ENCODE assay signal across 1 cellular context in the genomic region with DNA sequence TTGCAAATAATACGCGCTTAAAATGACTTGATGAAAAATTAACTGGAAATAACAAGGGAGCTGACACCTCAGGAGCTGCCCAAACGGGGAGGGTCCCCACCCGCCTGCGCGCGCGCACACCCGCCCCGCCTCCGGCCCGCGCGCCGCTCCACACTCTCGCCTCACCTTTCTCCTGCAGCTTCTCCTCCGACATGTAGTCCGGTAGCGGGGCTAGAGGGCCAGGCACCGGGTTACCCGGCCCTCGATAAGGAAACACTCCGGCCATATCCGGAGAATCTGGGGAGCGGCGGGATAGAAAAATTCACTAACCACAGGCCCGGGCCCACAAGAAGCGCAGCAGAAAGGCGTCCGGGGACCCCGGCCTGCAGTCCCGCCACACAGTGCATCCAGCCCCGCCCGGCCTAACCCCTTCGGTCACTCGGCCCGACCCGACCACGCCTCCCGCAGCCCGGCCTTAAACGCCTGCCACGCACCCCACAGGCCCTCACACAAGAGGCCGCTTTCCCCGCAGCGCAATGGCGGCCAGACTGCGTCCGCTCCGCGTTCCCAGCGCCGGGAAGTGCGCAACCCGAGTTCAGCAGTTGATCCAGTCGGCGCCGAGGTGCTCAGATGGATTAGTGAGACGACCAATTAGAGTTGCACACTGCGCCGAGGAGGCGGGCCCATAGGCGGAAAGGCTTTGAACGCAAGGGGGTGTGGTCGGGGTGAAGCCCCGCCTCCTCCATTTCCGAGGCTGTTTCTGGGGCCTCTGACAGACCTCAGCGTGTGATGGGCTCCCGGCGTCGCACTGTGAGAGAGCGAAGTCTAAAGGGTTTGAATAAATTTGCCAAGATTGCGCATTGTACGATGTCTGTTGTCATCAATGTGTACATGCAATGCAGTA.
A peak's percentile ranks its signal among the peaks of the same experiment; 100 is the strongest.
TF ChIP-seq lines count a peak whose summit lies in the region.

PRPF8 (minus strand) TSS at position 561 of the 883 bp plus-strand sequence; CDS start at position 265, 296 bp downstream.

TF ChIP-seq in K562, 482 proteins besides CTCF, POLR2A, EP300 and RAD21 (continued from another document):
- TF ChIP-seq, protein P1, sequence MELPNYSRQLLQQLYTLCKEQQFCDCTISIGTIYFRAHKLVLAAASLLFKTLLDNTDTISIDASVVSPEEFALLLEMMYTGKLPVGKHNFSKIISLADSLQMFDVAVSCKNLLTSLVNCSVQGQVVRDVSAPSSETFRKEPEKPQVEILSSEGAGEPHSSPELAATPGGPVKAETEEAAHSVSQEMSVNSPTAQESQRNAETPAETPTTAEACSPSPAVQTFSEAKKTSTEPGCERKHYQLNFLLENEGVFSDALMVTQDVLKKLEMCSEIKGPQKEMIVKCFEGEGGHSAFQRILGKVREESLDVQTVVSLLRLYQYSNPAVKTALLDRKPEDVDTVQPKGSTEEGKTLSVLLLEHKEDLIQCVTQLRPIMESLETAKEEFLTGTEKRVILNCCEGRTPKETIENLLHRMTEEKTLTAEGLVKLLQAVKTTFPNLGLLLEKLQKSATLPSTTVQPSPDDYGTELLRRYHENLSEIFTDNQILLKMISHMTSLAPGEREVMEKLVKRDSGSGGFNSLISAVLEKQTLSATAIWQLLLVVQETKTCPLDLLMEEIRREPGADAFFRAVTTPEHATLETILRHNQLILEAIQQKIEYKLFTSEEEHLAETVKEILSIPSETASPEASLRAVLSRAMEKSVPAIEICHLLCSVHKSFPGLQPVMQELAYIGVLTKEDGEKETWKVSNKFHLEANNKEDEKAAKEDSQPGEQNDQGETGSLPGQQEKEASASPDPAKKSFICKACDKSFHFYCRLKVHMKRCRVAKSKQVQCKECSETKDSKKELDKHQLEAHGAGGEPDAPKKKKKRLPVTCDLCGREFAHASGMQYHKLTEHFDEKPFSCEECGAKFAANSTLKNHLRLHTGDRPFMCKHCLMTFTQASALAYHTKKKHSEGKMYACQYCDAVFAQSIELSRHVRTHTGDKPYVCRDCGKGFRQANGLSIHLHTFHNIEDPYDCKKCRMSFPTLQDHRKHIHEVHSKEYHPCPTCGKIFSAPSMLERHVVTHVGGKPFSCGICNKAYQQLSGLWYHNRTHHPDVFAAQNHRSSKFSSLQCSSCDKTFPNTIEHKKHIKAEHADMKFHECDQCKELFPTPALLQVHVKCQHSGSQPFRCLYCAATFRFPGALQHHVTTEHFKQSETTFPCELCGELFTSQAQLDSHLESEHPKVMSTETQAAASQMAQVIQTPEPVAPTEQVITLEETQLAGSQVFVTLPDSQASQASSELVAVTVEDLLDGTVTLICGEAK (IDR thresholded peaks at IDR 0.05) = peak; percentile 89
- TF ChIP-seq, protein P1 (CRISPR knock-in tag; IDR thresholded peaks at IDR 0.05) = no peak
- TF ChIP-seq SOX6 (IDR thresholded peaks at IDR 0.05) = 0 out of 2 replicates have a peak, but pooled peaks have one; percentile 15
- peak; percentile 92; the same call in 1 of the 2 replicates for TF ChIP-seq ZNF24 (IDR thresholded peaks at IDR 0.05)
- no peak for TF ChIP-seq HDAC3 (IDR thresholded peaks at IDR 0.05; ENCODE audit: borderline replicate concordance, partially characterized antibody)
- peak; percentile 58 for TF ChIP-seq TBP (optimal IDR thresholded peaks at IDR 0.05; ENCODE audit: low read depth, low read length)
- TF ChIP-seq HNRNPLL (IDR thresholded peaks at IDR 0.05; ENCODE audit: low read depth, low read length, poor library complexity, severe bottlenecking) = peak; percentile 100
- TF ChIP-seq POLR2AphosphoS5 (IDR thresholded peaks at IDR 0.05; ENCODE audit: control insufficient read depth, insufficient read depth, low read depth, low read length) = peak; percentile 71; the same call in 1 of the 2 replicates
- TF ChIP-seq ZNF324 (CRISPR knock-in tag; IDR thresholded peaks at IDR 0.05) = no peak
- TF ChIP-seq CHCHD3 (CRISPR knock-in tag; IDR thresholded peaks at IDR 0.05) = no peak
- TF ChIP-seq DMBX1 (CRISPR knock-in tag; IDR thresholded peaks at IDR 0.05; ENCODE audit: borderline replicate concordance) = no peak
- TF ChIP-seq NR2C2 (CRISPR knock-in tag; IDR thresholded peaks at IDR 0.05) = no peak
- TF ChIP-seq NR2C2 (tag; IDR thresholded peaks at IDR 0.05) = peak; percentile 82
- TF ChIP-seq ZNF699 (CRISPR knock-in tag; IDR thresholded peaks at IDR 0.05; ENCODE audit: insufficient replicate concordance) = no peak
- TF ChIP-seq TEAD1 (CRISPR knock-in tag; IDR thresholded peaks at IDR 0.05) = no peak
- TF ChIP-seq, protein P2, sequence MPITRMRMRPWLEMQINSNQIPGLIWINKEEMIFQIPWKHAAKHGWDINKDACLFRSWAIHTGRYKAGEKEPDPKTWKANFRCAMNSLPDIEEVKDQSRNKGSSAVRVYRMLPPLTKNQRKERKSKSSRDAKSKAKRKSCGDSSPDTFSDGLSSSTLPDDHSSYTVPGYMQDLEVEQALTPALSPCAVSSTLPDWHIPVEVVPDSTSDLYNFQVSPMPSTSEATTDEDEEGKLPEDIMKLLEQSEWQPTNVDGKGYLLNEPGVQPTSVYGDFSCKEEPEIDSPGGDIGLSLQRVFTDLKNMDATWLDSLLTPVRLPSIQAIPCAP (CRISPR knock-in tag; IDR thresholded peaks at IDR 0.05; ENCODE audit: borderline replicate concordance) = no peak
- TF ChIP-seq CBX2 (IDR thresholded peaks at IDR 0.05; ENCODE audit: insufficient read depth, low read length, poor library complexity, severe bottlenecking) = no peak
- no peak for TF ChIP-seq MXI1 (IDR thresholded peaks at IDR 0.05; ENCODE audit: low read depth, low read length)
- TF ChIP-seq CXXC5 (CRISPR knock-in tag; IDR thresholded peaks at IDR 0.05) = peak; percentile 92
- TF ChIP-seq STAT5B (CRISPR knock-in tag; IDR thresholded peaks at IDR 0.05) = no peak
- TF ChIP-seq, protein P3, sequence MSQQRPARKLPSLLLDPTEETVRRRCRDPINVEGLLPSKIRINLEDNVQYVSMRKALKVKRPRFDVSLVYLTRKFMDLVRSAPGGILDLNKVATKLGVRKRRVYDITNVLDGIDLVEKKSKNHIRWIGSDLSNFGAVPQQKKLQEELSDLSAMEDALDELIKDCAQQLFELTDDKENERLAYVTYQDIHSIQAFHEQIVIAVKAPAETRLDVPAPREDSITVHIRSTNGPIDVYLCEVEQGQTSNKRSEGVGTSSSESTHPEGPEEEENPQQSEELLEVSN (IDR thresholded peaks at IDR 0.05; ENCODE audit: borderline replicate concordance in 1 of 2, extremely low read depth in 1 of 2, insufficient read depth in 1 of 2, insufficient read length in 1 of 2, low read depth in 1 of 2, low read length in 1 of 2, poor library complexity in 1 of 2, severe bottlenecking in 1 of 2) = peak; percentile 23 to 70
- TF ChIP-seq, protein P4, sequence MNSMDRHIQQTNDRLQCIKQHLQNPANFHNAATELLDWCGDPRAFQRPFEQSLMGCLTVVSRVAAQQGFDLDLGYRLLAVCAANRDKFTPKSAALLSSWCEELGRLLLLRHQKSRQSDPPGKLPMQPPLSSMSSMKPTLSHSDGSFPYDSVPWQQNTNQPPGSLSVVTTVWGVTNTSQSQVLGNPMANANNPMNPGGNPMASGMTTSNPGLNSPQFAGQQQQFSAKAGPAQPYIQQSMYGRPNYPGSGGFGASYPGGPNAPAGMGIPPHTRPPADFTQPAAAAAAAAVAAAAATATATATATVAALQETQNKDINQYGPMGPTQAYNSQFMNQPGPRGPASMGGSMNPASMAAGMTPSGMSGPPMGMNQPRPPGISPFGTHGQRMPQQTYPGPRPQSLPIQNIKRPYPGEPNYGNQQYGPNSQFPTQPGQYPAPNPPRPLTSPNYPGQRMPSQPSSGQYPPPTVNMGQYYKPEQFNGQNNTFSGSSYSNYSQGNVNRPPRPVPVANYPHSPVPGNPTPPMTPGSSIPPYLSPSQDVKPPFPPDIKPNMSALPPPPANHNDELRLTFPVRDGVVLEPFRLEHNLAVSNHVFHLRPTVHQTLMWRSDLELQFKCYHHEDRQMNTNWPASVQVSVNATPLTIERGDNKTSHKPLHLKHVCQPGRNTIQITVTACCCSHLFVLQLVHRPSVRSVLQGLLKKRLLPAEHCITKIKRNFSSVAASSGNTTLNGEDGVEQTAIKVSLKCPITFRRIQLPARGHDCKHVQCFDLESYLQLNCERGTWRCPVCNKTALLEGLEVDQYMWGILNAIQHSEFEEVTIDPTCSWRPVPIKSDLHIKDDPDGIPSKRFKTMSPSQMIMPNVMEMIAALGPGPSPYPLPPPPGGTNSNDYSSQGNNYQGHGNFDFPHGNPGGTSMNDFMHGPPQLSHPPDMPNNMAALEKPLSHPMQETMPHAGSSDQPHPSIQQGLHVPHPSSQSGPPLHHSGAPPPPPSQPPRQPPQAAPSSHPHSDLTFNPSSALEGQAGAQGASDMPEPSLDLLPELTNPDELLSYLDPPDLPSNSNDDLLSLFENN (IDR thresholded peaks at IDR 0.05; ENCODE audit: low read depth in 2 of 2, low read length in 2 of 2) = no peak
- peak; percentile 87 for TF ChIP-seq CREM (IDR thresholded peaks at IDR 0.05; ENCODE audit: low read depth)
- TF ChIP-seq, protein P5, sequence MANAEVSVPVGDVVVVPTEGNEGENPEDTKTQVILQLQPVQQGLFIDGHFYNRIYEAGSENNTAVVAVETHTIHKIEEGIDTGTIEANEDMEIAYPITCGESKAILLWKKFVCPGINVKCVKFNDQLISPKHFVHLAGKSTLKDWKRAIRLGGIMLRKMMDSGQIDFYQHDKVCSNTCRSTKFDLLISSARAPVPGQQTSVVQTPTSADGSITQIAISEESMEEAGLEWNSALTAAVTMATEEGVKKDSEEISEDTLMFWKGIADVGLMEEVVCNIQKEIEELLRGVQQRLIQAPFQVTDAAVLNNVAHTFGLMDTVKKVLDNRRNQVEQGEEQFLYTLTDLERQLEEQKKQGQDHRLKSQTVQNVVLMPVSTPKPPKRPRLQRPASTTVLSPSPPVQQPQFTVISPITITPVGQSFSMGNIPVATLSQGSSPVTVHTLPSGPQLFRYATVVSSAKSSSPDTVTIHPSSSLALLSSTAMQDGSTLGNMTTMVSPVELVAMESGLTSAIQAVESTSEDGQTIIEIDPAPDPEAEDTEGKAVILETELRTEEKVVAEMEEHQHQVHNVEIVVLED (CRISPR knock-in tag; IDR thresholded peaks at IDR 0.05) = peak; percentile 30; the same call in 1 of the 2 replicates
- TF ChIP-seq MYNN (IDR thresholded peaks at IDR 0.05) = no peak
- no peak for TF ChIP-seq MYNN (CRISPR knock-in tag; IDR thresholded peaks at IDR 0.05)
- no peak for TF ChIP-seq ZKSCAN1 (IDR thresholded peaks at IDR 0.05; ENCODE audit: low read depth, low read length)
